In the genomic region with DNA sequence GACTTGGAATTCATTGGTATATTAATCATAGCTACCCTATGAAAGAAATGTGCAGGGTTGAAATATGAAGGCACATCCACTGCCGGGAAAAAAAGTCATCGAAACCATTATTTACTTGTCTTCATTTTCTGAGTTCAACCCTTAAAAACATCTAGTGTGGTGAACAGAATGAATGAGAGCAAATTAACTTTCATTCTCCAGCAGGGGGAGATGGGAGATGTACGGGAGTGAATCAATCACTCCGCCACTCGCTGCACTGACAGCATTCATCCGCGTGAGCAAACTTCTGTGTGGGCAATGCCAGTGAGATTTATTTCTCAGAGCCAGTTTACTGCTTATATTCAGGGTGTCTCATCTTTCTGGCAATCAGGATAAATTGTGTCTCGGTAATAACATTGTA, we compare ENCODE assay signal across 1 cellular context.
TF ChIP-seq lines count a peak whose summit lies in the region.

No MANE protein-coding gene starts in this region.

TF ChIP-seq in H1, 55 proteins besides CTCF, POLR2A, EP300 and RAD21 (continued from another document):
- TF ChIP-seq NANOG (IDR thresholded peaks at IDR 0.05; ENCODE audit: insufficient read depth, low read depth, low read length, poor library complexity, severe bottlenecking) (no peak), NRF1 (IDR thresholded peaks at IDR 0.05; ENCODE audit: low read depth, low read length) (no peak), FOSL1 (IDR thresholded peaks at IDR 0.05; ENCODE audit: insufficient read depth, low read depth, low read length) (no peak), CHD1 (IDR thresholded peaks at IDR 0.05; ENCODE audit: low read depth, low read length) (no peak), GABPA (IDR thresholded peaks at IDR 0.05; ENCODE audit: borderline replicate concordance, insufficient read depth, low read length) (no peak), SP2 (IDR thresholded peaks at IDR 0.05; ENCODE audit: low read length) (no peak), EGR1 (IDR thresholded peaks at IDR 0.05; ENCODE audit: borderline replicate concordance, low read depth, low read length) (no peak), SRF (IDR thresholded peaks at IDR 0.05; ENCODE audit: low read depth, low read length) (no peak), YY1 (IDR thresholded peaks at IDR 0.05; ENCODE audit: low read depth, low read length) (no peak), POLR2AphosphoS5 (IDR thresholded peaks at IDR 0.05; ENCODE audit: low read depth, low read length) (no peak)
- TF ChIP-seq, protein P1, sequence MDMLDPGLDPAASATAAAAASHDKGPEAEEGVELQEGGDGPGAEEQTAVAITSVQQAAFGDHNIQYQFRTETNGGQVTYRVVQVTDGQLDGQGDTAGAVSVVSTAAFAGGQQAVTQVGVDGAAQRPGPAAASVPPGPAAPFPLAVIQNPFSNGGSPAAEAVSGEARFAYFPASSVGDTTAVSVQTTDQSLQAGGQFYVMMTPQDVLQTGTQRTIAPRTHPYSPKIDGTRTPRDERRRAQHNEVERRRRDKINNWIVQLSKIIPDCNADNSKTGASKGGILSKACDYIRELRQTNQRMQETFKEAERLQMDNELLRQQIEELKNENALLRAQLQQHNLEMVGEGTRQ (IDR thresholded peaks at IDR 0.05; ENCODE audit: low read length) = no peak
